ENCODE assay signal across 8 cellular contexts in the genomic region with DNA sequence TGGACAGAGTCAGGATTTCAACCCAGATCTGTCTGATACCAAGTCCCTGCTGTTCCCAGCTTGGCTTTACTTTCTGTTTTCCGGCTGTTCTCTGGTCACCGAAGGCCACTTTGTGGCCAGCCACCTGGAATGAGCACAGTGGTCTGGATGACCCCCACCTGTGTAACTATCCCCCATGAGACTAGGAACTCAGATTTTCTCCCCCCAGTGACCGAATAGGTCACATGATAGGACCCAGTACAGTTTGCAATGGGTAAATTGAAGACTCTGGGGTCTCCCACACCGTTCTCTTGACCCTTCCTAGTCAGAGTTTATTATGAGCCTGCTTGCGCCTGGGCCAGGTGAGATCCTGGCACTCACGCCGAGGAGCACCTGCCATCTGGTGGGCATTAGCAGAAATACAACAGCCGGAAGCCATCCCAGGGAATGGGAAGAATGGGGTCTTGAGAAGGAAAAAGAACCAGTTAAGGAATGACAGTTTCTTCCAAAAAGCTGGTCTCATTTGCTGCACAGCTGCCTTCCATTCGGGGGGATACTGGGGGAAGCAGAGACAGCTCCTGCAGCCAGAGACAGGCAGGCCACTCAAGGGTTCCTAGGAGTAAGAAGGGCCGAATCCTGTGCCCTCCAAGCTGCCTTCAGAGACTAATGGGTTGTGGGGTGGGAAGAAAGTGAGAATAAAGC. TPM values are rescaled to one million over a fixed set of nuclear protein-coding genes. Genes with fewer than 3 reads are reported as not detected.
DNase-seq lines count a peak whose midpoint lies in the region; ATAC-seq and TF ChIP-seq lines count a peak whose summit lies in the region.

No MANE protein-coding gene starts in this region.

- CTCF ChIA-PET in A673 (lab: Charles Lee): interaction anchor here (0.7 to 1.1 kb wide), 4 partner anchors 50 to 110 kb away, joined by 3 to 8 read pairs (median 4); partner anchors contain the start of gene ENDOG
- CTCF ChIA-PET in activated CD8-positive, alpha-beta T cell treated with anti-CD3 and anti-CD28 coated beads, Interleukin-2, amount 10 ng/mL, durations not matched to agents 7 days and 5 days (lab: Charles Lee): interaction anchor here (0.6 to 8.7 kb wide), 31 partner anchors 9 to 273 kb away, joined by 3 to 160 read pairs (median 5); partner anchors contain the start of genes ENDOG, KYAT1, LRRC8A and SPOUT1

- DNase-seq in A673 (ENCODE audit: low spot score) (peak; percentile 66), GM13976 (ENCODE audit: low spot score) (peak; percentile 81), NCI-H460 (ENCODE audit: extremely low read depth, low read depth) (peak; percentile 54), endothelial cell (ENCODE audit: low spot score) (peak; percentile 68), upper lobe of right lung (no peak), NOMO-1 treated with DMSO at 0.1 percent for 48 hours (lab: John Stamatoyannopoulos, UW; ENCODE audit: unreplicated experiment) (no peak)
- peak; percentile 62 for DNase-seq in activated CD8-positive, alpha-beta T cell treated with anti-CD3 and anti-CD28 coated beads, Interleukin-2, amount 10 ng/mL, durations not matched to agents 7 days and 5 days
- DNase-seq in naive thymus-derived CD8-positive, alpha-beta T cell: peak; percentile 23 to 78 (median 47)

- H3K27ac ChIP-seq in A673 (ENCODE audit: low read depth, low read length, poor library complexity, severe bottlenecking) (no peak overlapping the region), upper lobe of right lung (no peak overlapping the region)

- no peaks in the 10 kb centered on the region for H3K27me3 ChIP-seq in A673 (replicated peaks; ENCODE audit: insufficient read depth, low read depth, low read length, poor library complexity)
- no peaks in the 10 kb centered on the region for H3K27me3 ChIP-seq in upper lobe of right lung

- ATAC-seq in activated CD8-positive, alpha-beta T cell treated with anti-CD3 and anti-CD28 coated beads, Interleukin-2, amount 10 ng/mL, durations not matched to agents 7 days and 5 days: peak; percentile 70
- ATAC-seq in naive thymus-derived CD8-positive, alpha-beta T cell: peak; percentile 63 to 85
- ATAC-seq in upper lobe of right lung: peak; percentile 91

- no peaks in the 10 kb centered on the region for H3K36me3 Mint-ChIP-seq in activated CD8-positive, alpha-beta T cell treated with anti-CD3 and anti-CD28 coated beads, Interleukin-2, amount 10 ng/mL, durations not matched to agents 7 days and 5 days (ENCODE audit: low read depth)
- H3K36me3 Mint-ChIP-seq in endothelial cell (ENCODE audit: low read depth, unreplicated experiment): no peaks in the 10 kb centered on the region
- H3K36me3 Mint-ChIP-seq in naive thymus-derived CD8-positive, alpha-beta T cell: no peaks in the 10 kb centered on the region

- TF ChIP-seq CTCF in A673 (conservative IDR thresholded peaks at IDR 0.05; ENCODE audit: low read depth, low read length): peak; percentile 92
- peak; percentile 85 for TF ChIP-seq CTCF in GM13976 (IDR thresholded peaks at IDR 0.05; ENCODE audit: borderline replicate concordance, control extremely low read depth, extremely low read depth, insufficient read depth, missing control alignments)
- TF ChIP-seq CTCF in endothelial cell (IDR thresholded peaks at IDR 0.05; ENCODE audit: unreplicated experiment): peak; percentile 88
- TF ChIP-seq CTCF in upper lobe of right lung (IDR thresholded peaks at IDR 0.05): peak; percentile 87

- H3K36me3 ChIP-seq in A673 (ENCODE audit: insufficient read depth, low read length, poor library complexity, severe bottlenecking) (no peaks in the 10 kb centered on the region), upper lobe of right lung (no peaks in the 10 kb centered on the region)

- H3K9me3 Mint-ChIP-seq in activated CD8-positive, alpha-beta T cell treated with anti-CD3 and anti-CD28 coated beads, Interleukin-2, amount 10 ng/mL, durations not matched to agents 7 days and 5 days (ENCODE audit: insufficient read depth): no peaks in the 10 kb centered on the region
- H3K9me3 Mint-ChIP-seq in endothelial cell (ENCODE audit: unreplicated experiment): no peaks in the 10 kb centered on the region
- no peaks in the 10 kb centered on the region for H3K9me3 Mint-ChIP-seq in naive thymus-derived CD8-positive, alpha-beta T cell

- in situ Hi-C loops in GM13976 (cut with MboI; ENCODE audit: low sequenced_read_pairs, unreplicated experiment): loop anchor here (10.0 kb wide), 1 partner anchor 63 kb away; no protein-coding TSS in a partner anchor

- H3K4me1 ChIP-seq in A673 (ENCODE audit: insufficient read depth, low read length, poor library complexity, severe bottlenecking) (peaks cover 2% of the 10 kb centered on the region), upper lobe of right lung (peaks cover 8% of the 10 kb centered on the region)

- H3K27me3 Mint-ChIP-seq in activated CD8-positive, alpha-beta T cell treated with anti-CD3 and anti-CD28 coated beads, Interleukin-2, amount 10 ng/mL, durations not matched to agents 7 days and 5 days (ENCODE audit: low read depth): no peaks in the 10 kb centered on the region
- no peaks in the 10 kb centered on the region for H3K27me3 Mint-ChIP-seq in endothelial cell (ENCODE audit: unreplicated experiment)
- H3K27me3 Mint-ChIP-seq in naive thymus-derived CD8-positive, alpha-beta T cell: no peaks in the 10 kb centered on the region

- peak overlapping the region; percentile 47 for H3K27ac Mint-ChIP-seq in activated CD8-positive, alpha-beta T cell treated with anti-CD3 and anti-CD28 coated beads, Interleukin-2, amount 10 ng/mL, durations not matched to agents 7 days and 5 days
- no peak overlapping the region for H3K27ac Mint-ChIP-seq in endothelial cell (ENCODE audit: unreplicated experiment)
- H3K27ac Mint-ChIP-seq in naive thymus-derived CD8-positive, alpha-beta T cell: peak overlapping the region in 7 of 10 donors; percentile 3 to 49 (median 18)

- intact Hi-C loops in A673 (cut with micrococcal nuclease; ENCODE audit: unreplicated experiment) (loop anchor here (1.0 to 5.0 kb wide), 3 partner anchors 65 to 196 kb away; no protein-coding TSS in a partner anchor), upper lobe of right lung (cut with DNase I) (loop anchor here (5.0 kb wide), 1 partner anchor 66 kb away; no protein-coding TSS in a partner anchor)

- no peaks in the 10 kb centered on the region for H3K9me3 ChIP-seq in A673 (ENCODE audit: low read depth, low read length, poor library complexity, severe bottlenecking)
- H3K9me3 ChIP-seq in upper lobe of right lung: no peaks in the 10 kb centered on the region

- peaks cover 18% of the 10 kb centered on the region for H3K4me1 Mint-ChIP-seq in activated CD8-positive, alpha-beta T cell treated with anti-CD3 and anti-CD28 coated beads, Interleukin-2, amount 10 ng/mL, durations not matched to agents 7 days and 5 days (ENCODE audit: low read depth)
- H3K4me1 Mint-ChIP-seq in endothelial cell (ENCODE audit: unreplicated experiment): peaks cover 5% of the 10 kb centered on the region
- H3K4me1 Mint-ChIP-seq in naive thymus-derived CD8-positive, alpha-beta T cell: peaks cover 8 to 20% (median 14%) of the 10 kb centered on the region in 4 donors

- no TSS peak for BruUV-seq in A673 (replicated peaks; lab: Mats Ljungman, UMichigan)

- H3K4me3 ChIP-seq in A673 (ENCODE audit: low read depth, low read length, poor library complexity, severe bottlenecking) (no peak overlapping the region), upper lobe of right lung (no peak overlapping the region)

- POLR2A ChIA-PET in A673 (lab: Charles Lee; ENCODE audit: low non-redundant PET): interaction anchor here (0.7 kb wide), 1 partner anchor 94 kb away, joined by 4 read pairs; no protein-coding TSS in a partner anchor
- POLR2A ChIA-PET in activated CD8-positive, alpha-beta T cell treated with anti-CD3 and anti-CD28 coated beads, Interleukin-2, amount 10 ng/mL, durations not matched to agents 7 days and 5 days (lab: Charles Lee): interaction anchor here (0.6 to 0.8 kb wide), 2 partner anchors 65 to 293 kb away, joined by 3 read pairs; no protein-coding TSS in a partner anchor
- POLR2A ChIA-PET in naive thymus-derived CD8-positive, alpha-beta T cell (lab: Charles Lee): interaction anchor here (0.6 to 2.5 kb wide), 7 partner anchors 9 to 108 kb away, joined by 3 to 12 read pairs (median 3); partner anchors contain the start of genes KYAT1 and LRRC8A

- no peak overlapping the region for H3K4me3 Mint-ChIP-seq in activated CD8-positive, alpha-beta T cell treated with anti-CD3 and anti-CD28 coated beads, Interleukin-2, amount 10 ng/mL, durations not matched to agents 7 days and 5 days
- H3K4me3 Mint-ChIP-seq in endothelial cell (ENCODE audit: unreplicated experiment): no peak overlapping the region
- no peak overlapping the region for H3K4me3 Mint-ChIP-seq in naive thymus-derived CD8-positive, alpha-beta T cell

RNA-seq across cellular contexts. Expression of gene PHYHD1, which starts 7.1 kb away (rescaled TPM):
- total RNA-seq in A673 (2021) (6.3 and 8.0 TPM in 2 replicates), endothelial cell (ENCODE audit: unreplicated experiment) (10.3 TPM), upper lobe of right lung (46.5 TPM)
- not detected in 2 replicates for total RNA-seq in NCI-H460 (2014; rRNA removed; shearing (Covaris generic))
- polyA plus RNA-seq in NCI-H460 (2014; cell fraction: nucleus; rRNA removed): not detected in 2 replicates
- total RNA-seq in activated CD8-positive, alpha-beta T cell treated with anti-CD3 and anti-CD28 coated beads, Interleukin-2, amount 10 ng/mL, durations not matched to agents 7 days and 5 days: under 1 TPM; 0.55 to 0.68 TPM
- total RNA-seq in naive thymus-derived CD8-positive, alpha-beta T cell: 1 to 10 TPM; 6.9 to 8.2 TPM
- 1 to 10 TPM; 2.6 to 7.4 (median 6.2) TPM for polyA plus RNA-seq in naive thymus-derived CD8-positive, alpha-beta T cell

RNA-seq across cellular contexts. Expression of gene DOLK, which starts 19.5 kb away (rescaled TPM):
- total RNA-seq in A673 (2021) (20.6 and 23.2 TPM in 2 replicates), endothelial cell (ENCODE audit: unreplicated experiment) (18.2 TPM), upper lobe of right lung (15.5 TPM)
- 18.3 and 20.6 TPM in 2 replicates for total RNA-seq in NCI-H460 (2014; rRNA removed; shearing (Covaris generic))
- polyA plus RNA-seq in NCI-H460 (2014; cell fraction: nucleus; rRNA removed): 23.8 and 24.8 TPM in 2 replicates
- total RNA-seq in activated CD8-positive, alpha-beta T cell treated with anti-CD3 and anti-CD28 coated beads, Interleukin-2, amount 10 ng/mL, durations not matched to agents 7 days and 5 days: 1 to 10 TPM; 7.9 to 8.7 TPM
- total RNA-seq in naive thymus-derived CD8-positive, alpha-beta T cell: 10 to 100 TPM; 10.3 to 11.1 TPM
- polyA plus RNA-seq in naive thymus-derived CD8-positive, alpha-beta T cell: 1 to 10 TPM; 9.0 to 9.2 (median 9.1) TPM

RNA-seq across cellular contexts. Expression of gene NUP188, which starts 19.6 kb away (rescaled TPM):
- total RNA-seq in A673 (2021) (147 and 170 TPM in 2 replicates), endothelial cell (ENCODE audit: unreplicated experiment) (44.0 TPM), upper lobe of right lung (49.6 TPM)
- total RNA-seq in NCI-H460 (2014; rRNA removed; shearing (Covaris generic)): 42.5 and 47.7 TPM in 2 replicates
- 56.0 and 65.5 TPM in 2 replicates for polyA plus RNA-seq in NCI-H460 (2014; cell fraction: nucleus; rRNA removed)
- 10 to 100 TPM; 83.8 to 85.2 TPM for total RNA-seq in activated CD8-positive, alpha-beta T cell treated with anti-CD3 and anti-CD28 coated beads, Interleukin-2, amount 10 ng/mL, durations not matched to agents 7 days and 5 days
- total RNA-seq in naive thymus-derived CD8-positive, alpha-beta T cell: 10 to 100 TPM; 68.8 to 79.6 TPM
- polyA plus RNA-seq in naive thymus-derived CD8-positive, alpha-beta T cell: 10 to 100 TPM; 21.9 to 36.8 (median 29.8) TPM

RNA-seq across cellular contexts. Expression of gene LRRC8A, which starts 45.9 kb away (rescaled TPM):
- total RNA-seq in A673 (2021) (53.6 and 56.8 TPM in 2 replicates), endothelial cell (ENCODE audit: unreplicated experiment) (54.3 TPM), upper lobe of right lung (68.1 TPM)
- 21.7 and 22.2 TPM in 2 replicates for total RNA-seq in NCI-H460 (2014; rRNA removed; shearing (Covaris generic))
- 9.3 and 11.7 TPM in 2 replicates for polyA plus RNA-seq in NCI-H460 (2014; cell fraction: nucleus; rRNA removed)
- total RNA-seq in activated CD8-positive, alpha-beta T cell treated with anti-CD3 and anti-CD28 coated beads, Interleukin-2, amount 10 ng/mL, durations not matched to agents 7 days and 5 days: 10 to 100 TPM; 26.1 to 27.2 TPM
- total RNA-seq in naive thymus-derived CD8-positive, alpha-beta T cell: 10 to 100 TPM; 27.5 to 29.4 TPM
- 10 to 100 TPM; 17.4 to 36.7 (median 22.1) TPM for polyA plus RNA-seq in naive thymus-derived CD8-positive, alpha-beta T cell

RNA-seq across cellular contexts. Expression of gene KYAT1, which starts 46.1 kb away (rescaled TPM):
- total RNA-seq in A673 (2021) (17.9 and 20.1 TPM in 2 replicates), endothelial cell (ENCODE audit: unreplicated experiment) (3.3 TPM), upper lobe of right lung (6.6 TPM)
- total RNA-seq in NCI-H460 (2014; rRNA removed; shearing (Covaris generic)): 11.7 and 11.8 TPM in 2 replicates
- 77.0 and 96.1 TPM in 2 replicates for polyA plus RNA-seq in NCI-H460 (2014; cell fraction: nucleus; rRNA removed)
- total RNA-seq in activated CD8-positive, alpha-beta T cell treated with anti-CD3 and anti-CD28 coated beads, Interleukin-2, amount 10 ng/mL, durations not matched to agents 7 days and 5 days: 10 to 100 TPM; 12.6 to 13.0 TPM
- 10 to 100 TPM; 15.1 to 15.9 TPM for total RNA-seq in naive thymus-derived CD8-positive, alpha-beta T cell
- polyA plus RNA-seq in naive thymus-derived CD8-positive, alpha-beta T cell: 10 to 100 TPM in 2 of 3 donors, 1 to 10 TPM in 1; 9.3 to 10.8 (median 10.4) TPM

Comparison
In these comparisons a context has a peak if more than half of its experiments do, and no peak if none do; other contexts are left out.
1. DNase-seq: peak in A673 (single experiment), GM13976 (single experiment), NCI-H460 (single experiment), activated CD8-positive, alpha-beta T cell treated with anti-CD3 and anti-CD28 coated beads, Interleukin-2, amount 10 ng/mL, durations not matched to agents 7 days and 5 days (single experiment), endothelial cell (single experiment) and naive thymus-derived CD8-positive, alpha-beta T cell (10 of 10); none in upper lobe of right lung (single experiment) and NOMO-1 treated with DMSO at 0.1 percent for 48 hours (single experiment).
2. Peak in every context shown above with its lines, with median percentiles within 50 percentile points of each other: CTCF ChIP-seq and ATAC-seq.